In genomic region chr11:2122907-2123627, GRCh38 we compare ENCODE assay signal across 1 cellular context.
TF ChIP-seq lines count a peak whose summit lies in the region.

No MANE protein-coding gene starts in this region.

TF ChIP-seq in K562, 482 proteins besides CTCF, POLR2A, EP300 and RAD21:
- TF ChIP-seq UBTF (IDR thresholded peaks at IDR 0.05; ENCODE audit: borderline replicate concordance in 1 of 2, low read depth in 2 of 2, low read length in 2 of 2) (no peak), MEIS2 (IDR thresholded peaks at IDR 0.05; ENCODE audit: partially characterized antibody) (no peak)
